ENCODE assay signal across 8 cellular contexts in the genomic region with DNA sequence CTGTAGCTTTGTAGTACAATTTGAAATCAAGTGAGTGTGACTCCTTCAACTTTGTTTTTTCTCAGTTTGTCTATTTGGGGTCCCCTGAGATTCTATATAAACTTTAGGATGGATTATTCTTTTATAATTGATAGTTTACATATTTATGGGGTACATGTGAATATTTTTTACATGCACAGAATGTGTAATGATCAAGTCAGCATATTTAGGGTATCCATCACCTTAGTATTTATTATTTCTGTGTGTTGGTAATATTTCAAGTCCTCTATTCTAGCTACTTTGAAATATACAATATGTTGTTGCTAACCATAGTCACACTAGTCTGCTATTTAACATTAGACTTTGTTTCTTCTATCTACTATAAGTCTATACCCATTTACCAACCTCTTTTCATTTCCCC.
"Had no signal": no experiment of that assay in that cellular context is flagged by ENCODE, and none has a peak within 500 bp of the region (broad histone marks: within the 10 kb centered on the region; RNA-seq: fewer than 3 reads in every experiment).

No MANE protein-coding gene starts in this region.

- FAIRE-seq: G401.6, GM12878, GM12891, GM12892, GM18507, GM19239 had no signal

- DNase-seq: GDM1, GF-D8 had no signal

- H3K4me3 ChIP-seq: GM12878 had no signal

- ATAC-seq: GM12878 had no signal
